In the genomic region with DNA sequence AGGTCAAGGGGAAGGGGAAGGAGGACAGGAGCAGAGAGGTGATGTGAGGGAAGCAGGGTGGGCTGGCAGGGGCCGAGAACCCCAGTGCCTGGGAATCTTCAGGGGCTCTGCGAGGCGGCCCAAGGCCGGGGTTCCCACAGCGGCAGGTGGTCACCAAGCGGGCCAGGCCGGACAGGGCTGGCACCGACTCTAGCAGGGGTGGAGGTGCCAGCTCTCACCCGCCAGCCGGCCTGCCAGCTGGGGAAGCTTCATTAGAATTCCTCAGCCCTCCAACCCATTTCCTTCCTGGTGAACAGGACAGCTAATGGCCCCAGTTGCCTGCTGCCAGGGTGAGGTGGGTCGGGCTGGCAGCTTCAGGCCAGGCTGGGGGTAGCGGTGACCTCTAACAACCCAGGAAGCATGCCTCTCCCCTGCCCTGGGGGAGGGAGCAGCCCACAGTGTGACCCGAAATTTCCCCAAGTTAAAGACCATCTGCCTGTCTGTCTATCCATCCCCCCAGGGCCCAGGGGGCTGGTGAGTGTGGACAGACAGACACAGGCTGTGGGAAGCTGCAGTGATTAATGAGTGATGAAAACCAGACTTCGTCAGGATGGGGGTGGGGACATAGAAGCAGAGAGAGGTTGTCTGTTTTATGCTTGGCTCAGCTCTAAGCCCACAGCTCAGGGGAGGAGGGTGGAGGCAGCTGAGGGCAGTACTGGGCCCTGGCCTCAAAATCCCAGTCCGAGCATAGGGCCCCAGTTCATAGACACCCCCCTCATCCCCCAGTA, we compare ENCODE assay signal across 9 cellular contexts.
DNase-seq lines count a peak whose midpoint lies in the region; ATAC-seq, FAIRE-seq and TF ChIP-seq lines count a peak whose summit lies in the region.
"Had no signal": no experiment of that assay in that cellular context is flagged by ENCODE, and none has a peak within 500 bp of the region (broad histone marks: within the 10 kb centered on the region; RNA-seq: fewer than 3 reads in every experiment).

No MANE protein-coding gene starts in this region.

- H3K27me3 Mint-ChIP-seq in stimulated activated memory B cell treated with anti-CD40 and anti-IgM and Interleukin-4, amounts not matched to agents 10 μg/mL and 1 μg/mL and 100 μg/mL, for 72 hours, result no peaks in the 10 kb centered on the region

- peak overlapping the region; percentile 50 for H3K56ac ChIP-seq in IMR-90 (ENCODE audit: extremely low read depth, insufficient read depth, low read length)

- TF ChIP-seq RAD21 in IMR-90 (IDR thresholded peaks at IDR 0.05; ENCODE audit: low read length), result no peak

- no peak for TF ChIP-seq POLR2A in IMR-90 (IDR thresholded peaks at IDR 0.05; ENCODE audit: low read depth, low read length)

- DNase-seq in IMR-90 (peak; percentile 79), cerebellum (ENCODE audit: low spot score) (peak; percentile 33), left kidney (ENCODE audit: low read depth, low spot score) (peak; percentile 81), GM19239 (ENCODE audit: insufficient read length, low spot score) (no peak), GM19240 (ENCODE audit: insufficient read length, low spot score) (no peak), SHP77 treated with DMSO at 0.1 percent for 48 hours (lab: John Stamatoyannopoulos, UW) (no peak)

- H2BK15ac ChIP-seq in IMR-90 (ENCODE audit: low read depth, low read length), result peak overlapping the region; percentile 100; the same call in 2 of the 3 replicates

- no peak overlapping the region for H3K4me2 ChIP-seq in IMR-90 (ENCODE audit: low read depth, low read length)

- CTCF ChIA-PET in IMR-90 (lab: Yijun Ruan, JAX), result no interaction called here

- H2BK120ac ChIP-seq in IMR-90 (ENCODE audit: low read depth, low read length), result peak overlapping the region; percentile 100

- no peaks in the 10 kb centered on the region for H3K9me3 Mint-ChIP-seq in stimulated activated memory B cell treated with anti-CD40 and anti-IgM and Interleukin-4, amounts not matched to agents 10 μg/mL and 1 μg/mL and 100 μg/mL, for 72 hours
- H3K9me3 Mint-ChIP-seq: activated naive CD4-positive, alpha-beta T cell treated with anti-CD3 and anti-CD28 coated beads, Interleukin-2, amount 50 U/mL, for 72 hours had no signal

- no peaks in the 10 kb centered on the region for H3K9me3 ChIP-seq in IMR-90 (ENCODE audit: control insufficient read depth, insufficient read depth, low read length)

- H4K91ac ChIP-seq in IMR-90 (ENCODE audit: insufficient read depth, low read depth, low read length), result peak overlapping the region; percentile 100

- peak overlapping the region; percentile 88 for H3K23ac ChIP-seq in IMR-90 (ENCODE audit: low read depth, low read length)

- peak overlapping the region; percentile 100 for H3K4ac ChIP-seq in IMR-90 (ENCODE audit: low read depth, low read length)

- POLR2A ChIA-PET in IMR-90 (lab: Charles Lee; ENCODE audit: unreplicated experiment), result interaction anchor here (0.6 kb wide), 1 partner anchor 11 kb away, joined by 3 read pairs; no protein-coding TSS in a partner anchor

- H2BK20ac ChIP-seq in IMR-90 (ENCODE audit: low read depth, low read length), result peak overlapping the region; percentile 99

- WGBS in IMR-90 (ENCODE audit: extremely low coverage in 2 of 2, insufficient read length in 1 of 2), 2 experiments, result no CpG with 5 or more reads among the region's 15 CpGs

- peak overlapping the region; percentile 99 for H3K18ac ChIP-seq in IMR-90 (ENCODE audit: low read depth, low read length)

- FAIRE-seq in GM19239 (lab: Jason Lieb, UNC), result no peak

- H3K27ac Mint-ChIP-seq in stimulated activated memory B cell treated with anti-CD40 and anti-IgM and Interleukin-4, amounts not matched to agents 10 μg/mL and 1 μg/mL and 100 μg/mL, for 72 hours, result peak overlapping the region; percentile 18
- H3K27ac Mint-ChIP-seq: activated naive CD4-positive, alpha-beta T cell treated with anti-CD3 and anti-CD28 coated beads, Interleukin-2, amount 50 U/mL, for 72 hours had no signal

- peaks cover 59% of the 10 kb centered on the region for H3K4me1 ChIP-seq in IMR-90 (ENCODE audit: control insufficient read depth, insufficient read depth, low read length)

- ATAC-seq in IMR-90 (ENCODE audit: low read depth) (peak; percentile 24), GM21825 (IDR thresholded peaks at IDR 0.05; ENCODE audit: unreplicated experiment) (no peak)
- no peak for ATAC-seq in stimulated activated memory B cell treated with anti-CD40 and anti-IgM and Interleukin-4, amounts not matched to agents 10 μg/mL and 1 μg/mL and 100 μg/mL, for 72 hours
- ATAC-seq: activated naive CD4-positive, alpha-beta T cell treated with anti-CD3 and anti-CD28 coated beads, Interleukin-2, amount 50 U/mL, for 72 hours had no signal

- no peaks in the 10 kb centered on the region for H3K36me3 ChIP-seq in IMR-90 (ENCODE audit: control insufficient read depth, insufficient read depth, low read length)

- H3K9me1 ChIP-seq in IMR-90 (ENCODE audit: insufficient read depth, low read length), result peaks cover 54% of the 10 kb centered on the region

- peak overlapping the region; percentile 99 for H2BK5ac ChIP-seq in IMR-90 (ENCODE audit: low read depth, low read length, poor library complexity, severe bottlenecking)

- H3K36me3 Mint-ChIP-seq in stimulated activated memory B cell treated with anti-CD40 and anti-IgM and Interleukin-4, amounts not matched to agents 10 μg/mL and 1 μg/mL and 100 μg/mL, for 72 hours, result no peaks in the 10 kb centered on the region
- H3K36me3 Mint-ChIP-seq: activated naive CD4-positive, alpha-beta T cell treated with anti-CD3 and anti-CD28 coated beads, Interleukin-2, amount 50 U/mL, for 72 hours had no signal

- in situ Hi-C loops in IMR-90 (cut with MboI; ENCODE audit: low sequenced_read_pairs), result no loop called here

- H2AK5ac ChIP-seq in IMR-90 (ENCODE audit: low read depth, low read length), result peak overlapping the region; percentile 100

- peak overlapping the region; percentile 80 for H2AFZ ChIP-seq in IMR-90 (replicated peaks; ENCODE audit: low read length, poor library complexity)

- no peak overlapping the region for H3K4me3 Mint-ChIP-seq in stimulated activated memory B cell treated with anti-CD40 and anti-IgM and Interleukin-4, amounts not matched to agents 10 μg/mL and 1 μg/mL and 100 μg/mL, for 72 hours

- H4K8ac ChIP-seq in IMR-90 (ENCODE audit: low read depth in 2 of 2, low read length in 2 of 2), result peak overlapping the region; percentile 94 to 95

- no peak overlapping the region for H3K4me3 ChIP-seq in IMR-90 (ENCODE audit: insufficient read depth, low read depth, low read length)

- peak overlapping the region; percentile 32 for H3K9ac ChIP-seq in IMR-90 (ENCODE audit: low read depth, low read length)

- dilution Hi-C loops in IMR-90 (cut with HindIII; ENCODE audit: low sequenced_read_pairs, unreplicated experiment), result no loop called here

- H3K14ac ChIP-seq in IMR-90 (replicated peaks; ENCODE audit: low read depth, low read length), result peak overlapping the region; percentile 99

- no TSS peak for BruUV-seq in IMR-90 (replicated peaks; lab: Mats Ljungman, UMichigan)

- H3K4me1 Mint-ChIP-seq in stimulated activated memory B cell treated with anti-CD40 and anti-IgM and Interleukin-4, amounts not matched to agents 10 μg/mL and 1 μg/mL and 100 μg/mL, for 72 hours, result peaks cover 6% of the 10 kb centered on the region

- H3K27ac ChIP-seq in IMR-90 (ENCODE audit: insufficient read depth, low read length), result peak overlapping the region; percentile 93

- intact Hi-C loops in IMR-90 (cut with micrococcal nuclease), result no loop called here

- H3K79me1 ChIP-seq in IMR-90 (ENCODE audit: low read depth in 1 of 2, low read length in 2 of 2), result peaks cover 0 to 40% of the 10 kb centered on the region in 2 experiments; a peak in 2 of 4 replicates

- peak overlapping the region; percentile 100 for H4K5ac ChIP-seq in IMR-90 (ENCODE audit: low read depth, low read length)

- no peaks in the 10 kb centered on the region for H3K27me3 ChIP-seq in IMR-90 (ENCODE audit: control insufficient read depth, insufficient read depth, low read length)

- H4K20me1 ChIP-seq in IMR-90 (ENCODE audit: insufficient read depth, low read length), result no peaks in the 10 kb centered on the region

- TF ChIP-seq CTCF in IMR-90 (conservative IDR thresholded peaks at IDR 0.05; ENCODE audit: low read depth, low read length), result no peak

- peak overlapping the region; percentile 90 for H2AK9ac ChIP-seq in IMR-90 (replicated peaks; ENCODE audit: low read depth, low read length, poor library complexity)

TF ChIP-seq in IMR-90, 13 proteins besides CTCF, POLR2A, EP300 and RAD21:
- TF ChIP-seq CEBPB (IDR thresholded peaks at IDR 0.05; ENCODE audit: low read depth, low read length) (no peak), FOS (IDR thresholded peaks at IDR 0.05; ENCODE audit: low read depth, low read length) (no peak), MAFK (IDR thresholded peaks at IDR 0.05; ENCODE audit: low read depth, low read length) (peak; percentile 56; the same call in 1 of the 2 replicates), SMC3 (IDR thresholded peaks at IDR 0.05; ENCODE audit: low read depth, low read length) (peak; percentile 16; the same call in 1 of the 2 replicates), RFX5 (IDR thresholded peaks at IDR 0.05; ENCODE audit: low read depth, low read length) (no peak)

Comparison
In these comparisons a context has a peak if more than half of its experiments do, and no peak if none do; other contexts are left out.
1. DNase-seq: peak in IMR-90 (single experiment), cerebellum (single experiment) and left kidney (single experiment); none in GM19239 (single experiment), GM19240 (single experiment) and SHP77 treated with DMSO at 0.1 percent for 48 hours (single experiment).